In genomic region chr1:208252126-208252853, GRCh38 we compare ENCODE assay signal across 11 cellular contexts. TPM values are rescaled to one million over a fixed set of nuclear protein-coding genes. Genes with fewer than 3 reads are reported as not detected.
DNase-seq lines count a peak whose midpoint lies in the region; ATAC-seq, FAIRE-seq and TF ChIP-seq lines count a peak whose summit lies in the region.
"Had no signal": no experiment of that assay in that cellular context is flagged by ENCODE, and none has a peak within 500 bp of the region (broad histone marks: within the 10 kb centered on the region; RNA-seq: fewer than 3 reads in every experiment).

No MANE protein-coding gene starts in this region.

- no peak overlapping the region for H3K4me2 ChIP-seq in OCI-LY3 (ENCODE audit: low read length)

- peaks cover 64% of the 10 kb centered on the region for H3K27me3 ChIP-seq in OCI-LY3 (ENCODE audit: low read depth, low read length)
- no peaks in the 10 kb centered on the region for H3K27me3 ChIP-seq in pancreas

- no peak overlapping the region for H2AFZ ChIP-seq in OCI-LY3 (ENCODE audit: low read depth, low read length)

- H3K4me1 ChIP-seq in OCI-LY3 (ENCODE audit: low read length) (peaks cover 5% of the 10 kb centered on the region; the same call in 1 of the 2 replicates), pancreas (peaks cover 0 to 7% (median 0%) of the 10 kb centered on the region in 3 donors)

- no peak overlapping the region for H3K9ac ChIP-seq in OCI-LY3 (ENCODE audit: low read length)

- ATAC-seq in pancreas (peak; percentile 42 to 89 (median 82)), HG03457 (IDR thresholded peaks at IDR 0.05; ENCODE audit: unreplicated experiment) (no peak), GM21526 (IDR thresholded peaks at IDR 0.05; ENCODE audit: low FRiP score, unreplicated experiment) (no peak)
- ATAC-seq: activated T-cell treated with anti-CD3 and anti-CD28 coated beads, Interleukin-2, amount 50 U/mL, for 72 hours; naive thymus-derived CD8-positive, alpha-beta T cell had no signal

- H3K36me3 ChIP-seq in OCI-LY3 (replicated peaks; ENCODE audit: low read depth, low read length) (no peaks in the 10 kb centered on the region), pancreas (no peaks in the 10 kb centered on the region)
- H3K36me3 ChIP-seq: esophagus squamous epithelium had no signal

- intact Hi-C loops in pancreas (cut with DNase I), result no loop called here

- H3K4me3 ChIP-seq in OCI-LY3 (ENCODE audit: low read length), result no peak overlapping the region
- no peak overlapping the region for H3K4me3 ChIP-seq in fibroblast of villous mesenchyme (ENCODE audit: low read depth, low read length)
- H3K4me3 ChIP-seq in pancreas, result no peak overlapping the region
- H3K4me3 ChIP-seq: esophagus squamous epithelium had no signal

- no peaks in the 10 kb centered on the region for H3K79me2 ChIP-seq in OCI-LY3 (ENCODE audit: low read length)

- H3K27ac ChIP-seq in OCI-LY3 (ENCODE audit: low read length) (no peak overlapping the region), pancreas (no peak overlapping the region)

- DNase-seq in EH (ENCODE audit: low read depth), result peak; percentile 44
- no peak for DNase-seq in fibroblast of villous mesenchyme (ENCODE audit: low read depth)
- peak in 2 of 6 donors; percentile 62 to 72 for DNase-seq in pancreas
- no peak for DNase-seq in middle frontal gyrus (ENCODE audit: extremely low spot score, low spot score)
- DNase-seq in ecto neural progenitor cell (ENCODE audit: low spot score), result no peak
- DNase-seq: activated T-cell treated with anti-CD3 and anti-CD28 coated beads, Interleukin-2, amount 50 U/mL, for 72 hours; esophagus squamous epithelium; naive thymus-derived CD8-positive, alpha-beta T cell had no signal

- H4K20me1 ChIP-seq in OCI-LY3 (ENCODE audit: insufficient read depth, low read length), result no peaks in the 10 kb centered on the region

- WGBS in pancreas, 2 donors, result 13 to 22% methylated on average over 18 of the region's 18 CpGs

- peak; percentile 38 for TF ChIP-seq CTCF in OCI-LY3 (IDR thresholded peaks at IDR 0.05; ENCODE audit: low read depth, low read length)
- peak; percentile 35 for TF ChIP-seq CTCF in fibroblast of villous mesenchyme (IDR thresholded peaks at IDR 0.05; ENCODE audit: insufficient read depth, low read depth, low read length)
- peak in 3 of 4 donors; percentile 17 to 37 (median 32) for TF ChIP-seq CTCF in pancreas (IDR thresholded peaks at IDR 0.05)

- no peak for FAIRE-seq in pancreas (lab: Jason Lieb, UNC)

- H3K9me3 ChIP-seq in OCI-LY3 (ENCODE audit: insufficient read depth, low read length), result no peaks in the 10 kb centered on the region
- H3K9me3 ChIP-seq in pancreas, result no peaks in the 10 kb centered on the region
- H3K9me3 ChIP-seq: esophagus squamous epithelium had no signal

RNA-seq across cellular contexts. Expression of gene PLXNA2, which starts 8.1 kb away (rescaled TPM):
- 0.86 and 1.9 TPM in 2 replicates for total RNA-seq in fibroblast of villous mesenchyme
- 100 to 1,000 TPM in 2 of 6 donors, 10 to 100 TPM in 4; 63.9 to 137 (median 80.1) TPM for total RNA-seq in pancreas
- polyA plus RNA-seq in pancreas, result 10 to 100 TPM; 48.7 to 52.2 TPM

Comparison
In these comparisons a context has a peak if more than half of its experiments do, and no peak if none do; other contexts are left out.
1. ATAC-seq: peak in pancreas (4 of 4); none in HG03457 (single experiment) and GM21526 (single experiment).
2. RNA of gene PLXNA2, which starts 8.1 kb away (total RNA-seq): 63.9 to 137 TPM in pancreas; 0.86 to 1.9 TPM in fibroblast of villous mesenchyme; every median in the first group is over 10 times any median in the second.
3. Peak in every context shown above with its lines, with median percentiles within 50 percentile points of each other: CTCF ChIP-seq.